ENCODE assay signal across 15 cellular contexts in genomic region chr12:91991397-91992187, GRCh38.
A peak's percentile ranks its signal among the peaks of the same experiment; 100 is the strongest.
DNase-seq lines count a peak whose midpoint lies in the region; ATAC-seq and TF ChIP-seq lines count a peak whose summit lies in the region.
"Had no signal": no experiment of that assay in that cellular context is flagged by ENCODE, and none has a peak within 500 bp of the region (broad histone marks: within the 10 kb centered on the region; RNA-seq: fewer than 3 reads in every experiment).

No MANE protein-coding gene starts in this region.

- WGBS in body of pancreas, 2 donors, result 89 to 93% methylated on average over 1 of the region's 1 CpG

- no peaks in the 10 kb centered on the region for H3K9me3 Mint-ChIP-seq in naive B cell

- no peaks in the 10 kb centered on the region for H3K27me3 Mint-ChIP-seq in naive B cell

- DNase-seq in DMS53 (lab: John Stamatoyannopoulos, UW), result peak; percentile 13
- no peak for DNase-seq in DMS53 treated with DMSO at 0.1 percent for 48 hours (lab: John Stamatoyannopoulos, UW; ENCODE audit: unreplicated experiment)
- peak; percentile 22 for DNase-seq in astrocyte of the spinal cord (ENCODE audit: low read depth, low spot score)
- DNase-seq in naive B cell, result peak; percentile 26
- DNase-seq in activated CD4-positive, CD25-positive, alpha-beta regulatory T cell treated with anti-CD3 and anti-CD28 coated beads, Interleukin-2, amount 50 U/mL, for 72 hours, result no peak
- no peak for DNase-seq in T-helper 9 cell
- DNase-seq in body of pancreas, result no peak
- DNase-seq: 8988T; amniotic stem cell; NCI-H2171 treated with DMSO at 0.1 percent for 48 hours; stimulated activated CD4-positive, alpha-beta T cell treated with anti-CD3 and anti-CD28 coated beads, Interleukin-4, amount 100 ng/mL, for 1 hour; substantia nigra had no signal

- H3K9me3 ChIP-seq in body of pancreas, result no peaks in the 10 kb centered on the region
- H3K9me3 ChIP-seq: esophagus muscularis mucosa had no signal

- intact Hi-C loops in body of pancreas (cut with DNase I), result no loop called here

- no peaks in the 10 kb centered on the region for H3K36me3 Mint-ChIP-seq in naive B cell

- peak overlapping the region in 1 of 6 donors; percentile 44 for H3K27ac Mint-ChIP-seq in naive B cell

- no peaks in the 10 kb centered on the region for H3K27me3 ChIP-seq in body of pancreas
- H3K27me3 ChIP-seq: esophagus muscularis mucosa had no signal

- H3K27ac ChIP-seq in body of pancreas, result no peak overlapping the region
- H3K27ac ChIP-seq: esophagus muscularis mucosa, parathyroid adenoma had no signal

- no peak for TF ChIP-seq POLR2A in body of pancreas (IDR thresholded peaks at IDR 0.05)

- ATAC-seq in HG03095 (IDR thresholded peaks at IDR 0.05; ENCODE audit: unreplicated experiment) (peak; percentile 69), naive B cell (ENCODE audit: low read depth in 2 of 2) (peak; percentile 63 to 66), body of pancreas (no peak)

- no peak for TF ChIP-seq CTCF in astrocyte of the spinal cord (IDR thresholded peaks at IDR 0.05; ENCODE audit: low read depth, low read length)
- TF ChIP-seq CTCF in body of pancreas (IDR thresholded peaks at IDR 0.05), result peak in 3 of 7 experiments; percentile 17 to 20 (median 20)

- no peaks in the 10 kb centered on the region for H3K4me1 ChIP-seq in body of pancreas
- H3K4me1 ChIP-seq: parathyroid adenoma had no signal

- H3K4me1 Mint-ChIP-seq in naive B cell, result peaks cover 0 to 4% (median 0%) of the 10 kb centered on the region in 3 donors

- in situ Hi-C loops in astrocyte of the spinal cord (cut with HindIII; ENCODE audit: low sequenced_read_pairs), result no loop called here

- no peaks in the 10 kb centered on the region for H3K36me3 ChIP-seq in body of pancreas (replicated peaks in 1 of 2; ENCODE audit: insufficient read depth in 1 of 2, low read depth in 2 of 2)
- H3K36me3 ChIP-seq: esophagus muscularis mucosa had no signal

- no peak overlapping the region for H3K4me3 ChIP-seq in astrocyte of the spinal cord (ENCODE audit: low read depth, low read length)
- H3K4me3 ChIP-seq in body of pancreas, result no peak overlapping the region
- H3K4me3 ChIP-seq: esophagus muscularis mucosa had no signal

- H3K4me3 Mint-ChIP-seq in naive B cell, result no peak overlapping the region

Comparison
In these comparisons a context has a peak if more than half of its experiments do, and no peak if none do; other contexts are left out.
1. DNase-seq: peak in DMS53 (single experiment), astrocyte of the spinal cord (single experiment) and naive B cell (single experiment); none in DMS53 treated with DMSO at 0.1 percent for 48 hours (single experiment), activated CD4-positive, CD25-positive, alpha-beta regulatory T cell treated with anti-CD3 and anti-CD28 coated beads, Interleukin-2, amount 50 U/mL, for 72 hours (single experiment), T-helper 9 cell (single experiment) and body of pancreas (0 of 4).